ENCODE assay signal across 16 cellular contexts in the genomic region with DNA sequence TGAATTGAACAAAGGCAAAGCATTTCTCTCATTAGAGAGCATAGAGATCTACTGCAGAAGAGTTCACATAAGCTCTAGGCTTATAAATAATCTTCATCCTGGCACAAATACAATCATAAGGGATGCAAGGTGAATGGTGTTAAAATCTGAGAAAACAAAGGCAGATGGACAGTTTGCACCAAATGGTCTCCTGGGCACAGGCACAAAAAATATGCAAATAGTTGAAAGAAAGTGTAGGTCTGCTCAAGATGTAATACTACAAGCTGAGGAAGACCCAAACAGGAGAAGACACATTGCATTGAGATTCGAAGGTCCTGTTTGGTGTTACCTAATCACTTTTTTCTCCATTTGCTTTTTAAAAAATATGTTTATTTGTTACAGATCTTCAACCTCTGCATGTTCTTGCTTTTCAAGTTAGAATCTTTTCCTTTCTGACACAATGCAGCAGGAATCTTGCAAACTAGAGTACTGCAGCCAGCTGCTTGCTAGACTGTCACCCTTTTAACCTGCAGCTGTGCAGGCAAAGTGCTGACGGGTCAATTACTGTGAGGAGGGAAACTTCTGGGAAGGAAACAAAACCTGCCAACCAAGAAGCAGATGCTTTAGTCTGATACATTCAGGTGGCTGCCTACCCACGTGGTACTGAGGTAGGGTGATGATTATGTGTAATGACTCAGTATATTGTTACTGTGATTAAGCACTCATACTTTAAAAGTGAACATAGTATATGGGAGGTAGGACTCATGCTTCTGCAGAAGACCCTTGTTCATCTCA.
DNase-seq lines count a peak whose midpoint lies in the region; ATAC-seq, FAIRE-seq and TF ChIP-seq lines count a peak whose summit lies in the region.
"Had no signal": no experiment of that assay in that cellular context is flagged by ENCODE, and none has a peak within 500 bp of the region (broad histone marks: within the 10 kb centered on the region; RNA-seq: fewer than 3 reads in every experiment).

No MANE protein-coding gene starts in this region.

- DNase-seq in HepG2 (ENCODE audit: low spot score) (no peak), right lobe of liver (no peak), SK-N-DZ (ENCODE audit: low spot score) (peak; percentile 11), hepatocyte (ENCODE audit: low spot score) (peak; percentile 6), psoas muscle (no peak), GDM1 (lab: John Stamatoyannopoulos, UW) (no peak), Right ventricle myocardium superior (no peak)
- DNase-seq in activated T-cell treated with anti-CD3 and anti-CD28 coated beads, Interleukin-2, amount 50 U/mL, for 1 hour, result no peak
- DNase-seq: cortex of kidney; DND-41; lower lobe of right lung; nucleus accumbens; stimulated activated CD4-positive, alpha-beta T cell treated with anti-CD3 and anti-CD28 coated beads, Interleukin-12 subunit alpha, Interleukin-12 subunit beta, amount 100 ng/mL, for 4 hours had no signal

- TF ChIP-seq POLR2A in HepG2 (IDR thresholded peaks at IDR 0.05; ENCODE audit: insufficient read depth in 1 of 2, low read depth in 2 of 2, low read length in 2 of 2) (no peak), right lobe of liver (IDR thresholded peaks at IDR 0.05) (no peak)

- H3K9ac ChIP-seq in HepG2 (ENCODE audit: insufficient read depth, low read depth, low read length), result no peak overlapping the region

- TF ChIP-seq CTCF in HepG2 (CRISPR knock-in tag; IDR thresholded peaks at IDR 0.05) (no peak), right lobe of liver (IDR thresholded peaks at IDR 0.05) (no peak), hepatocyte (IDR thresholded peaks at IDR 0.05; ENCODE audit: poor library complexity) (no peak), psoas muscle (IDR thresholded peaks at IDR 0.05) (no peak)

- H2AFZ ChIP-seq in HepG2 (ENCODE audit: low read length), result no peak overlapping the region
- no peak overlapping the region for H2AFZ ChIP-seq in hepatocyte

- CTCF ChIA-PET in HepG2 (lab: Yijun Ruan, JAX; ENCODE audit: low intra/inter-chr PET ratio, low total read pairs), result no interaction called here

- 0% methylated on average over 3 of the region's 3 CpGs for WGBS in HepG2 (ENCODE audit: low lambda C conversion rate)
- 17% methylated on average over 3 of the region's 3 CpGs for WGBS in right lobe of liver (ENCODE audit: insufficient coverage, low coverage, low lambda C conversion rate, missing lambda C conversion rate)
- WGBS in hepatocyte (ENCODE audit: low lambda C conversion rate, missing lambda C conversion rate), result 39% methylated on average over 3 of the region's 3 CpGs
- WGBS in psoas muscle, 3 donors, result 13 to 24% (median 18%) methylated on average over 3 of the region's 3 CpGs

- POLR2A ChIA-PET in HepG2 (lab: Yijun Ruan, JAX), result no interaction called here

- no TSS peak for BruUV-seq in HepG2 (replicated peaks; lab: Mats Ljungman, UMichigan)

- no peak overlapping the region for H3K27ac ChIP-seq in HepG2 (ENCODE audit: extremely low read length, insufficient read depth, low read length)
- H3K27ac ChIP-seq in right lobe of liver, result no peak overlapping the region
- no peak overlapping the region for H3K27ac ChIP-seq in hepatocyte
- no peak overlapping the region for H3K27ac ChIP-seq in psoas muscle
- H3K27ac ChIP-seq: esophagus muscularis mucosa, lower lobe of right lung, thoracic aorta had no signal

- no peaks in the 10 kb centered on the region for H3K9me2 ChIP-seq in hepatocyte (replicated peaks; ENCODE audit: insufficient read depth)

- intact Hi-C loops in HepG2 (cut with micrococcal nuclease; ENCODE audit: unreplicated experiment), result no loop called here
- intact Hi-C loops in right lobe of liver (cut with DNase I), result no loop called here
- intact Hi-C loops in psoas muscle (cut with DNase I), result no loop called here
- intact Hi-C loops in Right ventricle myocardium superior (cut with DNase I), result no loop called here

- H3K36me3 ChIP-seq in HepG2 (replicated peaks in 1 of 2; ENCODE audit: control insufficient read depth in 1 of 2, insufficient read depth in 2 of 2, low read length in 2 of 2) (no peaks in the 10 kb centered on the region), right lobe of liver (no peaks in the 10 kb centered on the region), hepatocyte (replicated peaks; ENCODE audit: insufficient read depth, low read depth) (no peaks in the 10 kb centered on the region), psoas muscle (ENCODE audit: insufficient read depth in 1 of 2, low read depth in 1 of 2) (no peaks in the 10 kb centered on the region)
- H3K36me3 ChIP-seq: esophagus muscularis mucosa, lower lobe of right lung, thoracic aorta had no signal

- H3K9me3 ChIP-seq in HepG2 (ENCODE audit: low read length), result no peaks in the 10 kb centered on the region
- no peaks in the 10 kb centered on the region for H3K9me3 ChIP-seq in right lobe of liver
- H3K9me3 ChIP-seq in hepatocyte (ENCODE audit: low read depth), result no peaks in the 10 kb centered on the region
- peaks cover 2% of the 10 kb centered on the region for H3K9me3 ChIP-seq in psoas muscle
- H3K9me3 ChIP-seq: esophagus muscularis mucosa, lower lobe of right lung, thoracic aorta had no signal

- no peaks in the 10 kb centered on the region for H4K20me1 ChIP-seq in HepG2 (ENCODE audit: insufficient read depth, low read length)
- H4K20me1 ChIP-seq in hepatocyte (ENCODE audit: insufficient read depth, poor library complexity, severe bottlenecking), result no peaks in the 10 kb centered on the region

- H3K4me3 ChIP-seq in HepG2 (replicated peaks in 1 of 3; ENCODE audit: insufficient read depth in 1 of 3, low read depth in 2 of 3, low read length in 3 of 3) (no peak overlapping the region), right lobe of liver (no peak overlapping the region), hepatocyte (no peak overlapping the region), psoas muscle (no peak overlapping the region)
- H3K4me3 ChIP-seq: esophagus muscularis mucosa, GM12878, lower lobe of right lung, thoracic aorta had no signal

- in situ Hi-C loops in HepG2 (cut with HindIII; ENCODE audit: extremely low pct_ligation_motif_present, low pct_unique_long_range_greater_than_20kb), result no loop called here

- no peak for TF ChIP-seq RAD21 in HepG2 (CRISPR knock-in tag; IDR thresholded peaks at IDR 0.05)

- H3K79me2 ChIP-seq in HepG2 (ENCODE audit: insufficient read depth, low read length) (no peaks in the 10 kb centered on the region), hepatocyte (no peaks in the 10 kb centered on the region)

- H3K4me2 ChIP-seq in HepG2 (ENCODE audit: low read depth, low read length) (no peak overlapping the region), hepatocyte (no peak overlapping the region)

- ATAC-seq in HepG2, result no peak
- ATAC-seq in right lobe of liver, result no peak
- no peak for ATAC-seq in psoas muscle
- no peak for ATAC-seq in Right ventricle myocardium superior (ENCODE audit: poor library complexity)
- ATAC-seq: GM12878, lower lobe of right lung had no signal

- no peaks in the 10 kb centered on the region for H3K4me1 ChIP-seq in HepG2 (ENCODE audit: insufficient read depth, low read length)
- H3K4me1 ChIP-seq in right lobe of liver, result no peaks in the 10 kb centered on the region
- no peaks in the 10 kb centered on the region for H3K4me1 ChIP-seq in hepatocyte (ENCODE audit: insufficient read depth)
- no peaks in the 10 kb centered on the region for H3K4me1 ChIP-seq in psoas muscle
- H3K4me1 ChIP-seq: esophagus muscularis mucosa, lower lobe of right lung had no signal

- FAIRE-seq in HepG2 (lab: Jason Lieb, UNC), result no peak
- FAIRE-seq: GM12878 had no signal

- no peaks in the 10 kb centered on the region for H3K27me3 ChIP-seq in HepG2 (ENCODE audit: control insufficient read depth in 1 of 2, insufficient read depth in 2 of 2, low read length in 2 of 2)
- no peaks in the 10 kb centered on the region for H3K27me3 ChIP-seq in right lobe of liver
- H3K27me3 ChIP-seq in hepatocyte, result no peaks in the 10 kb centered on the region
- H3K27me3 ChIP-seq in psoas muscle (ENCODE audit: insufficient read depth in 3 of 3, low read length in 2 of 3), result no peaks in the 10 kb centered on the region
- H3K27me3 ChIP-seq: esophagus muscularis mucosa had no signal

- no peak for TF ChIP-seq EP300 in HepG2 (IDR thresholded peaks at IDR 0.05; ENCODE audit: low read depth in 2 of 2, low read length in 2 of 2)
- TF ChIP-seq EP300 in HepG2 (CRISPR knock-in tag; IDR thresholded peaks at IDR 0.05; ENCODE audit: borderline replicate concordance), result no peak

TF ChIP-seq in HepG2, 621 proteins besides CTCF, POLR2A, EP300 and RAD21:
- TF ChIP-seq SAFB2 (CRISPR knock-in tag; IDR thresholded peaks at IDR 0.05; ENCODE audit: borderline replicate concordance, low read depth) (no peak), MAFK (conservative IDR thresholded peaks at IDR 0.05 in 1 of 2, IDR thresholded peaks at IDR 0.05 in 1 of 2; ENCODE audit: low read length in 2 of 2) (peak; percentile 46 to 63; a peak in 3 of 4 replicates), MAFF (IDR thresholded peaks at IDR 0.05; ENCODE audit: low read depth, low read length) (peak; percentile 27; the same call in 1 of the 2 replicates), DR1 (CRISPR knock-in tag; IDR thresholded peaks at IDR 0.05) (no peak), SP4 (CRISPR knock-in tag; IDR thresholded peaks at IDR 0.05) (no peak), NFIC (IDR thresholded peaks at IDR 0.05; ENCODE audit: low read length) (no peak)
- TF ChIP-seq, protein P1, sequence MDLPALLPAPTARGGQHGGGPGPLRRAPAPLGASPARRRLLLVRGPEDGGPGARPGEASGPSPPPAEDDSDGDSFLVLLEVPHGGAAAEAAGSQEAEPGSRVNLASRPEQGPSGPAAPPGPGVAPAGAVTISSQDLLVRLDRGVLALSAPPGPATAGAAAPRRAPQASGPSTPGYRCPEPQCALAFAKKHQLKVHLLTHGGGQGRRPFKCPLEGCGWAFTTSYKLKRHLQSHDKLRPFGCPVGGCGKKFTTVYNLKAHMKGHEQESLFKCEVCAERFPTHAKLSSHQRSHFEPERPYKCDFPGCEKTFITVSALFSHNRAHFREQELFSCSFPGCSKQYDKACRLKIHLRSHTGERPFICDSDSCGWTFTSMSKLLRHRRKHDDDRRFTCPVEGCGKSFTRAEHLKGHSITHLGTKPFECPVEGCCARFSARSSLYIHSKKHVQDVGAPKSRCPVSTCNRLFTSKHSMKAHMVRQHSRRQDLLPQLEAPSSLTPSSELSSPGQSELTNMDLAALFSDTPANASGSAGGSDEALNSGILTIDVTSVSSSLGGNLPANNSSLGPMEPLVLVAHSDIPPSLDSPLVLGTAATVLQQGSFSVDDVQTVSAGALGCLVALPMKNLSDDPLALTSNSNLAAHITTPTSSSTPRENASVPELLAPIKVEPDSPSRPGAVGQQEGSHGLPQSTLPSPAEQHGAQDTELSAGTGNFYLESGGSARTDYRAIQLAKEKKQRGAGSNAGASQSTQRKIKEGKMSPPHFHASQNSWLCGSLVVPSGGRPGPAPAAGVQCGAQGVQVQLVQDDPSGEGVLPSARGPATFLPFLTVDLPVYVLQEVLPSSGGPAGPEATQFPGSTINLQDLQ (CRISPR knock-in tag; IDR thresholded peaks at IDR 0.05), result no peak

Comparison
In these comparisons a context has a peak if more than half of its experiments do, and no peak if none do; other contexts are left out.
1. DNase-seq: peak in SK-N-DZ (single experiment) and hepatocyte (single experiment); none in HepG2 (single experiment), right lobe of liver (0 of 3), activated T-cell treated with anti-CD3 and anti-CD28 coated beads, Interleukin-2, amount 50 U/mL, for 1 hour (single experiment), psoas muscle (0 of 2), GDM1 (single experiment) and Right ventricle myocardium superior (single experiment).